21 cellular contexts compared by ENCODE assay signal in the genomic region with DNA sequence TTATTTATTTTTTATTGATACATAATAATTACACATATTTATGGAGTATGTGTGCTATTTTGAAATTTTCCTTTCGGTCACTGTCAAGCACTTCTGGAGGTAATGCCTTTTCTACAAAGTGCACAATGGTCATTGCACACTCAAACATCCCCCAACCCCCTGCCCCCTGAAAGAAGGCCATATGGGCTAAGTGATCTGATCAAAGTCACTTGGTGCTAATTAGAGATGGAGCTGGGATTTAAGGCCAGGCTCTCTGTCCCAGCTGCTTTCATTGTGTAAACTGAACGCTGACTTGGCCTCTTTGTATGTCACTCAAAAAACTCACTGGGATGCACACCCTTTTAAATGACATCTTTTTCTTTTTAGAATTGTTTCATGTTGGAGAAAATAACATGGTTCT.
DNase-seq lines count a peak whose midpoint lies in the region; ATAC-seq and TF ChIP-seq lines count a peak whose summit lies in the region.
"Had no signal": no experiment of that assay in that cellular context is flagged by ENCODE, and none has a peak within 500 bp of the region (broad histone marks: within the 10 kb centered on the region; RNA-seq: fewer than 3 reads in every experiment).

No MANE protein-coding gene starts in this region.

- H3K9me3 ChIP-seq in neuronal stem cell (replicated peaks in 1 of 2; ENCODE audit: control insufficient read depth in 2 of 2, insufficient read depth in 1 of 2, low read depth in 1 of 2, low read length in 2 of 2), result no peaks in the 10 kb centered on the region
- H3K9me3 ChIP-seq in mesenchymal stem cell (ENCODE audit: control insufficient read depth, low read length), result no peaks in the 10 kb centered on the region
- H3K9me3 ChIP-seq: Peyer's patch, SJSA1 had no signal

- H2BK5ac ChIP-seq in neuronal stem cell (ENCODE audit: low read length), result no peak overlapping the region
- no peak overlapping the region for H2BK5ac ChIP-seq in mesenchymal stem cell (ENCODE audit: low read depth, low read length, poor library complexity, severe bottlenecking)

- H3K4me3 Mint-ChIP-seq in brain, result peak overlapping the region in 4 of 5 experiments; percentile 23 to 59 (median 28)
- H3K4me3 Mint-ChIP-seq: CD8-positive, alpha-beta memory T cell had no signal

- H3K9me3 Mint-ChIP-seq in brain, result no peaks in the 10 kb centered on the region
- H3K9me3 Mint-ChIP-seq: CD8-positive, alpha-beta memory T cell had no signal

- H3K79me1 ChIP-seq in neuronal stem cell (ENCODE audit: low read depth, low read length) (no peaks in the 10 kb centered on the region), mesenchymal stem cell (replicated peaks; ENCODE audit: low read length, poor library complexity, severe bottlenecking) (no peaks in the 10 kb centered on the region)

- H3K27me3 ChIP-seq in neuronal stem cell (ENCODE audit: control insufficient read depth in 3 of 3, insufficient read depth in 3 of 3, low read depth in 1 of 3, low read length in 3 of 3) (no peaks in the 10 kb centered on the region), mesenchymal stem cell (ENCODE audit: control insufficient read depth in 1 of 2, insufficient read depth in 1 of 2, low read length in 2 of 2) (peaks cover 20 to 28% of the 10 kb centered on the region in 2 experiments)
- H3K27me3 ChIP-seq: Peyer's patch had no signal

- H3K23ac ChIP-seq in neuronal stem cell (ENCODE audit: low read depth, low read length, poor library complexity) (no peak overlapping the region), mesenchymal stem cell (ENCODE audit: low read length in 2 of 2) (no peak overlapping the region)

- H3K27ac Mint-ChIP-seq in brain, result peak overlapping the region; percentile 19 to 85 (median 51)

- H2BK15ac ChIP-seq in neuronal stem cell (ENCODE audit: low read length) (no peak overlapping the region), mesenchymal stem cell (ENCODE audit: low read depth, poor library complexity, severe bottlenecking) (no peak overlapping the region)

- peaks cover 97% of the 10 kb centered on the region for H3K4me1 Mint-ChIP-seq in brain
- H3K4me1 Mint-ChIP-seq: CD8-positive, alpha-beta memory T cell had no signal

- H4K91ac ChIP-seq in neuronal stem cell (ENCODE audit: low read depth, low read length, poor library complexity), result no peak overlapping the region
- no peak overlapping the region for H4K91ac ChIP-seq in mesenchymal stem cell (ENCODE audit: low read length)

- H3K14ac ChIP-seq in neuronal stem cell (ENCODE audit: low read length) (no peak overlapping the region), mesenchymal stem cell (ENCODE audit: low read length in 2 of 2) (no peak overlapping the region)

- no peak for TF ChIP-seq CTCF in brain (conservative IDR thresholded peaks at IDR 0.05)

- H3K4me1 ChIP-seq in neuronal stem cell (ENCODE audit: control insufficient read depth in 2 of 2, insufficient read depth in 1 of 2, low read depth in 1 of 2, low read length in 2 of 2) (peaks cover 36 to 44% of the 10 kb centered on the region in 2 donors), mesenchymal stem cell (ENCODE audit: control insufficient read depth, insufficient read depth, low read depth, low read length) (no peaks in the 10 kb centered on the region)
- H3K4me1 ChIP-seq: Peyer's patch, SJSA1 had no signal

- H2BK12ac ChIP-seq in neuronal stem cell (ENCODE audit: low read length) (no peak overlapping the region), mesenchymal stem cell (ENCODE audit: low read length in 2 of 2) (no peak overlapping the region)

- no peak overlapping the region for H3K9ac ChIP-seq in neuronal stem cell (ENCODE audit: low read depth, low read length, poor library complexity)
- H3K9ac ChIP-seq in mesenchymal stem cell (ENCODE audit: low read length), result no peak overlapping the region

- no peak overlapping the region for H3K4me2 ChIP-seq in neuronal stem cell (ENCODE audit: insufficient read depth, low read length, poor library complexity, severe bottlenecking)
- no peak overlapping the region for H3K4me2 ChIP-seq in mesenchymal stem cell (ENCODE audit: low read length, poor library complexity, severe bottlenecking)

- H2BK120ac ChIP-seq in neuronal stem cell (ENCODE audit: low read depth, low read length) (no peak overlapping the region), mesenchymal stem cell (ENCODE audit: low read depth, low read length) (no peak overlapping the region)

- peak overlapping the region; percentile 57 for H3K27ac ChIP-seq in neuronal stem cell (replicated peaks; ENCODE audit: low read length)
- no peak overlapping the region for H3K27ac ChIP-seq in mesenchymal stem cell (ENCODE audit: low read length, poor library complexity, severe bottlenecking)
- H3K27ac ChIP-seq: C4-2B, Peyer's patch, SJSA1 had no signal

- H2AFZ ChIP-seq in neuronal stem cell (ENCODE audit: low read length) (peak overlapping the region; percentile 2), mesenchymal stem cell (ENCODE audit: low read depth, low read length) (no peak overlapping the region)

- H3K36me3 Mint-ChIP-seq in brain, result no peaks in the 10 kb centered on the region
- H3K36me3 Mint-ChIP-seq: CD8-positive, alpha-beta memory T cell had no signal

- H3K18ac ChIP-seq in neuronal stem cell (ENCODE audit: low read length), result no peak overlapping the region
- no peak overlapping the region for H3K18ac ChIP-seq in mesenchymal stem cell (ENCODE audit: low read depth in 1 of 2, low read length in 2 of 2)

- no peak overlapping the region for H2AK5ac ChIP-seq in neuronal stem cell (ENCODE audit: low read depth, low read length)
- H2AK5ac ChIP-seq in mesenchymal stem cell (ENCODE audit: low read length, severe bottlenecking), result no peak overlapping the region

- H3K36me3 ChIP-seq in neuronal stem cell (replicated peaks in 1 of 2; ENCODE audit: control insufficient read depth in 2 of 2, insufficient read depth in 2 of 2, low read length in 2 of 2), result no peaks in the 10 kb centered on the region
- no peaks in the 10 kb centered on the region for H3K36me3 ChIP-seq in mesenchymal stem cell (ENCODE audit: control insufficient read depth in 1 of 2, insufficient read depth in 2 of 2, low read depth in 1 of 2, low read length in 2 of 2)
- H3K36me3 ChIP-seq: Peyer's patch, SJSA1 had no signal

- no peak overlapping the region for H4K8ac ChIP-seq in neuronal stem cell (ENCODE audit: low read depth, low read length)
- H4K8ac ChIP-seq in mesenchymal stem cell (ENCODE audit: low read length), result no peak overlapping the region

- H3K4ac ChIP-seq in neuronal stem cell (ENCODE audit: low read length) (no peak overlapping the region), mesenchymal stem cell (ENCODE audit: low read depth in 1 of 2, low read length in 2 of 2) (no peak overlapping the region)

- WGBS in neuronal stem cell (ENCODE audit: extremely low coverage in 2 of 2, insufficient read length in 2 of 2, insufficient replicate concordance in 1 of 2), 2 donors, result no CpG with 5 or more reads among the region's 2 CpGs
- 70% methylated on average over 2 of the region's 2 CpGs for WGBS in mesenchymal stem cell

- no peaks in the 10 kb centered on the region for H3K27me3 Mint-ChIP-seq in brain

- ATAC-seq in GM19351 (IDR thresholded peaks at IDR 0.05; ENCODE audit: unreplicated experiment), result no peak

- peak; percentile 42 for DNase-seq in NCI-H2227 (lab: John Stamatoyannopoulos, UW; ENCODE audit: unreplicated experiment)
- DNase-seq in NCI-H2227 treated with DMSO at 0.1 percent for 48 hours (lab: John Stamatoyannopoulos, UW), result no peak
- peak; percentile 81 to 85 for DNase-seq in NCI-H524 (lab: John Stamatoyannopoulos, UW)
- peak; percentile 70 for DNase-seq in neuronal stem cell (ENCODE audit: low spot score)
- DNase-seq in dedifferentiated amniotic fluid mesenchymal stem cell (ENCODE audit: extremely low spot score), result no peak
- no peak for DNase-seq in mesenchymal stem cell
- DNase-seq: AML-193; Calu3; CD8-positive, alpha-beta memory T cell; DMS79; H7; Karpas-422; MV-4-11; NCI-H1930; NCI-H446 treated with DMSO at 0.1 percent for 48 hours; NCI-H748 treated with DMSO at 0.1 percent for 48 hours; Peyer's patch had no signal

- H3K4me3 ChIP-seq in neuronal stem cell (ENCODE audit: low read length in 2 of 2) (peak overlapping the region in 1 of 2 donors; percentile 5), mesenchymal stem cell (ENCODE audit: insufficient read depth in 1 of 2, low read depth in 1 of 2, low read length in 2 of 2) (no peak overlapping the region)
- H3K4me3 ChIP-seq: Peyer's patch, SJSA1 had no signal

Comparison
In these comparisons a context has a peak if more than half of its experiments do, and no peak if none do; other contexts are left out.
1. DNase-seq: peak in NCI-H2227 (single experiment), NCI-H524 (2 of 2) and neuronal stem cell (single experiment); none in NCI-H2227 treated with DMSO at 0.1 percent for 48 hours (single experiment), dedifferentiated amniotic fluid mesenchymal stem cell (single experiment) and mesenchymal stem cell (single experiment).